In genomic region chr2:230658577-230658876, GRCh38 we compare ENCODE assay signal across 13 cellular contexts. TPM values are rescaled to one million over a fixed set of nuclear protein-coding genes. Genes with fewer than 3 reads are reported as not detected.
DNase-seq lines count a peak whose midpoint lies in the region; ATAC-seq lines count a peak whose summit lies in the region.
"Had no signal": no experiment of that assay in that cellular context is flagged by ENCODE, and none has a peak within 500 bp of the region (broad histone marks: within the 10 kb centered on the region; RNA-seq: fewer than 3 reads in every experiment).

No MANE protein-coding gene starts in this region.

- H3K27me3 Mint-ChIP-seq in T-helper 2 cell treated with Interferon-gamma antibody and Interleukin-4, amounts not matched to agents 5 μg/mL and 100 μg/mL, for 36 hours (ENCODE audit: low read depth): no peaks in the 10 kb centered on the region
- no peaks in the 10 kb centered on the region for H3K27me3 Mint-ChIP-seq in activated T-helper 17 cell treated with anti-CD3 and anti-CD28 coated beads, Interleukin-2, amount 50 U/mL, for 72 hours

- peak overlapping the region; percentile 97 for H3K4me3 Mint-ChIP-seq in T-helper 2 cell treated with Interferon-gamma antibody and Interleukin-4, amounts not matched to agents 5 μg/mL and 100 μg/mL, for 36 hours
- peak overlapping the region; percentile 83 for H3K4me3 Mint-ChIP-seq in activated T-helper 17 cell treated with anti-CD3 and anti-CD28 coated beads, Interleukin-2, amount 50 U/mL, for 72 hours

- peak overlapping the region; percentile 99 for H3K27ac Mint-ChIP-seq in T-helper 2 cell treated with Interferon-gamma antibody and Interleukin-4, amounts not matched to agents 5 μg/mL and 100 μg/mL, for 36 hours
- peak overlapping the region; percentile 91 for H3K27ac Mint-ChIP-seq in activated T-helper 17 cell treated with anti-CD3 and anti-CD28 coated beads, Interleukin-2, amount 50 U/mL, for 72 hours

- no peaks in the 10 kb centered on the region for H3K9me3 Mint-ChIP-seq in T-helper 2 cell treated with Interferon-gamma antibody and Interleukin-4, amounts not matched to agents 5 μg/mL and 100 μg/mL, for 36 hours
- no peaks in the 10 kb centered on the region for H3K9me3 Mint-ChIP-seq in activated T-helper 17 cell treated with anti-CD3 and anti-CD28 coated beads, Interleukin-2, amount 50 U/mL, for 72 hours

- peak; percentile 0 for ATAC-seq in HG02678 (IDR thresholded peaks at IDR 0.05; ENCODE audit: unreplicated experiment)
- no peak for ATAC-seq in activated T-helper 17 cell treated with anti-CD3 and anti-CD28 coated beads, Interleukin-2, amount 50 U/mL, for 72 hours (replicated peaks)
- no peak for ATAC-seq in HG02840 (IDR thresholded peaks at IDR 0.05; ENCODE audit: low FRiP score, unreplicated experiment)

- H3K4me1 Mint-ChIP-seq in T-helper 2 cell treated with Interferon-gamma antibody and Interleukin-4, amounts not matched to agents 5 μg/mL and 100 μg/mL, for 36 hours (ENCODE audit: low read depth): peaks cover 75% of the 10 kb centered on the region
- H3K4me1 Mint-ChIP-seq in activated T-helper 17 cell treated with anti-CD3 and anti-CD28 coated beads, Interleukin-2, amount 50 U/mL, for 72 hours: peaks cover 60% of the 10 kb centered on the region

- intact Hi-C loops in posterior vena cava (cut with DNase I): no loop called here

- no peak for DNase-seq in T-helper 2 cell treated with Interferon-gamma antibody and Interleukin-4, amounts not matched to agents 5 μg/mL and 100 μg/mL, for 36 hours (ENCODE audit: low spot score)
- DNase-seq in T-helper 2 cell: no peak
- DNase-seq in posterior vena cava (ENCODE audit: low spot score): peak; percentile 71
- no peak for DNase-seq in H4 (ENCODE audit: low spot score)
- DNase-seq in DMS79 (lab: John Stamatoyannopoulos, UW): no peak
- DNase-seq: 8988T, brain microvascular endothelial cell, DMS 273 treated with DMSO at 0.1 percent for 48 hours, Karpas-422, stomach had no signal

- peaks cover 34% of the 10 kb centered on the region for H3K36me3 Mint-ChIP-seq in T-helper 2 cell treated with Interferon-gamma antibody and Interleukin-4, amounts not matched to agents 5 μg/mL and 100 μg/mL, for 36 hours (ENCODE audit: low read depth)
- H3K36me3 Mint-ChIP-seq in activated T-helper 17 cell treated with anti-CD3 and anti-CD28 coated beads, Interleukin-2, amount 50 U/mL, for 72 hours (ENCODE audit: low read depth): peaks cover 26% of the 10 kb centered on the region

RNA-seq across cellular contexts. Expression of gene CAB39, which starts 54.1 kb away (rescaled TPM):
- 100 to 1,000 TPM in 1 of 2 donors, 10 to 100 TPM in 1; 93.3 to 137 TPM for total RNA-seq in activated T-helper 17 cell treated with anti-CD3 and anti-CD28 coated beads, Interleukin-2, amount 50 U/mL, for 72 hours
- 10 to 100 TPM; 62.3 to 76.0 TPM for total RNA-seq in posterior vena cava
- total RNA-seq in H4 (2014; rRNA removed; shearing (Covaris generic)): 32.8 and 42.2 TPM in 2 replicates
